ENCODE assay signal across 36 cellular contexts in genomic region chr12:114855678-114856077, GRCh38.
"Had no signal": no experiment of that assay in that cellular context is flagged by ENCODE, and none has a peak within 500 bp of the region (broad histone marks: within the 10 kb centered on the region; RNA-seq: fewer than 3 reads in every experiment).

No MANE protein-coding gene starts in this region.

- DNase-seq: Karpas-422, Kasumi-1, MM.1S, MV-4-11, NCI-H1048, NCI-H1092, NCI-H1092 treated with DMSO at 0.1 percent for 48 hours, NCI-H1105, NCI-H1105 treated with DMSO at 0.1 percent for 48 hours, NCI-H1417, NCI-H1417 treated with DMSO at 0.1 percent for 48 hours, NCI-H1436, NCI-H1436 treated with DMSO at 0.1 percent for 48 hours, NCI-H146, NCI-H1694, NCI-H1694 treated with DMSO at 0.1 percent for 48 hours, NCI-H187, NCI-H187 treated with DMSO at 0.1 percent for 48 hours, NCI-H1930, NCI-H2029, NCI-H2029 treated with DMSO at 0.1 percent for 48 hours, NCI-H2081, NCI-H2081 treated with DMSO at 0.1 percent for 48 hours, NCI-H2107, NCI-H2171, NCI-H2171 treated with DMSO at 0.1 percent for 48 hours, NCI-H2227 treated with DMSO at 0.1 percent for 48 hours, NCI-H226, NCI-H345, NCI-H446, NCI-H446 treated with DMSO at 0.1 percent for 48 hours, NCI-H510A, NCI-H510A treated with DMSO at 0.1 percent for 48 hours, NCI-H524, NCI-H524 treated with DMSO at 0.1 percent for 48 hours, NCI-H526 had no signal
